8 cellular contexts compared by ENCODE assay signal in the genomic region with DNA sequence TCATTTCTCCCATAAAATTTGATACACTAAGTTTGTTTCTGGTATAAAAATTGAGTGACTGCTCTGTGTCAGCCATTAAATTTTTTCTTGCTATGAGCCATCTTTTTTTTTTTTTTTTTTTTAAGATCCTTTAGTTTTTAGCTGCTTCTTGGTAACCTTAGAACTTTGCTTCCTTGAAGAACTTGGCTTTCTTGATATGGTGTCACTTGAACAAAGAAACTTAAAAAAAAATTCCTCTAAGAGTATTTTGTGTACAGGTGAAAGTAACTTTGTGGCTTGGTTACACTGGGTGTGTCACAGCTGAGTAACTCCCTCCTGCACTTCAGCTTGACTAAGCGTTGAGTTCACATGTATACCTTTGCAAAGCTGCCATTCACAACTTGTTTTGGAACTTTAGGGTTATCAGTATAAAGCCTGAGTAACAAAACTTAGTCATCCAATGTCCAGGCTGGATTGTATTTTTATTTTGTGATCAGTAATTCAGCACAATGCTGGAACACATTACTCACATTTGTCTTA. TPM values are rescaled to one million over a fixed set of nuclear protein-coding genes. Genes with fewer than 3 reads are reported as not detected.
DNase-seq lines count a peak whose midpoint lies in the region; ATAC-seq, FAIRE-seq and TF ChIP-seq lines count a peak whose summit lies in the region.

No MANE protein-coding gene starts in this region.

- DNase-seq in activated effector memory CD4-positive, alpha-beta T cell treated with anti-CD3 and anti-CD28 coated beads, Interleukin-2, amount 50 U/mL, for 16 hours: peak; percentile 83
- DNase-seq in activated effector memory CD4-positive, alpha-beta T cell treated with Interleukin-2 at 50 U/mL for 16 hours: no peak
- DNase-seq in esophagus squamous epithelium (lab: John Stamatoyannopoulos, UW): no peak
- no peak for DNase-seq in frontal cortex (ENCODE audit: low spot score in 2 of 2)
- no peak for DNase-seq in AG20443 (ENCODE audit: low spot score)

- peak; percentile 39 for ATAC-seq in HG03095 (IDR thresholded peaks at IDR 0.05; ENCODE audit: unreplicated experiment)

- peak overlapping the region; percentile 92 for H3K4me2 ChIP-seq in skeletal muscle satellite cell (ENCODE audit: low read length)

- peak overlapping the region; percentile 95 to 100 (median 96) for H3K27ac ChIP-seq in esophagus squamous epithelium

- peak overlapping the region; percentile 96 for H3K9ac ChIP-seq in skeletal muscle satellite cell (ENCODE audit: low read depth, low read length)

- H3K4me1 ChIP-seq in esophagus squamous epithelium (peaks cover 39 to 90% (median 54%) of the 10 kb centered on the region in 3 donors), skeletal muscle satellite cell (ENCODE audit: control insufficient read depth, insufficient read depth, low read length) (peaks cover 61% of the 10 kb centered on the region)

- H3K36me3 ChIP-seq in esophagus squamous epithelium (peaks cover 0 to 14% (median 0%) of the 10 kb centered on the region in 3 donors), skeletal muscle satellite cell (ENCODE audit: insufficient read depth, low read length) (peaks cover 22% of the 10 kb centered on the region)

- no peaks in the 10 kb centered on the region for H3K9me3 ChIP-seq in esophagus squamous epithelium
- H3K9me3 ChIP-seq in skeletal muscle satellite cell (replicated peaks; ENCODE audit: low read length): no peaks in the 10 kb centered on the region

- no peak for FAIRE-seq in frontal cortex (lab: Jason Lieb, UNC)

- 8 to 14% methylated on average over 1 of the region's 1 CpG for WGBS in esophagus squamous epithelium, 2 donors

- no peaks in the 10 kb centered on the region for H3K27me3 ChIP-seq in esophagus squamous epithelium
- H3K27me3 ChIP-seq in skeletal muscle satellite cell (ENCODE audit: control insufficient read depth, insufficient read depth, low read length): no peaks in the 10 kb centered on the region

- peak in 2 of 4 donors; percentile 12 to 30 for TF ChIP-seq POLR2A in esophagus squamous epithelium (IDR thresholded peaks at IDR 0.05)

- intact Hi-C loops in esophagus squamous epithelium (cut with DNase I): no loop called here

- TF ChIP-seq CTCF in WI38 (IDR thresholded peaks at IDR 0.05; ENCODE audit: low read depth, low read length): no peak
- TF ChIP-seq CTCF in esophagus squamous epithelium (IDR thresholded peaks at IDR 0.05): no peak

- H3K4me3 ChIP-seq in WI38 (ENCODE audit: low read depth, low read length) (peak overlapping the region; percentile 27), esophagus squamous epithelium (peak overlapping the region in 3 of 4 donors; percentile 55 to 87 (median 73)), skeletal muscle satellite cell (ENCODE audit: low read length) (peak overlapping the region; percentile 67)

RNA-seq across cellular contexts. Expression of a gene that starts 6.5 kb away (rescaled TPM):
- total RNA-seq in esophagus squamous epithelium: 100 to 1,000 TPM in 1 of 4 donors, 10 to 100 TPM in 3; 36.1 to 132 (median 74.8) TPM
- total RNA-seq in skeletal muscle satellite cell (2012; rRNA removed): 46.5 and 60.8 TPM in 2 replicates
- 108 TPM for total RNA-seq in frontal cortex
